Comparison of ENCODE assay signal across 22 cellular contexts in genomic region chr1:161771973-161772372, GRCh38. TPM values are rescaled to one million over a fixed set of nuclear protein-coding genes. Genes with fewer than 3 reads are reported as not detected.
A peak's percentile ranks its signal among the peaks of the same experiment; 100 is the strongest.
DNase-seq lines count a peak whose midpoint lies in the region; ATAC-seq and TF ChIP-seq lines count a peak whose summit lies in the region.
"Had no signal": no experiment of that assay in that cellular context is flagged by ENCODE, and none has a peak within 500 bp of the region (broad histone marks: within the 10 kb centered on the region; RNA-seq: fewer than 3 reads in every experiment).

No MANE protein-coding gene starts in this region.

- H3K36me3 ChIP-seq in DND-41 (ENCODE audit: insufficient read depth, low read length): no peaks in the 10 kb centered on the region
- H3K36me3 ChIP-seq: ascending aorta had no signal

- no peaks in the 10 kb centered on the region for H3K27me3 Mint-ChIP-seq in chondrocyte (ENCODE audit: low read depth)
- H3K27me3 Mint-ChIP-seq: activated naive CD4-positive, alpha-beta T cell treated with anti-CD3 and anti-CD28 coated beads, Interleukin-2, amount 50 U/mL, for 24 hours; memory B cell had no signal

- TF ChIP-seq CTCF in DND-41 (IDR thresholded peaks at IDR 0.05; ENCODE audit: borderline replicate concordance, extremely low read depth, low read length, poor library complexity, severe bottlenecking): no peak
- TF ChIP-seq CTCF in chondrocyte (IDR thresholded peaks at IDR 0.05): no peak

- H3K36me3 Mint-ChIP-seq in chondrocyte (ENCODE audit: low read depth): no peaks in the 10 kb centered on the region

- no peaks in the 10 kb centered on the region for H3K9me3 ChIP-seq in DND-41 (ENCODE audit: insufficient read depth, low read length, severe bottlenecking)
- H3K9me3 ChIP-seq: ascending aorta had no signal

- peaks cover 21% of the 10 kb centered on the region for H4K20me1 ChIP-seq in DND-41 (ENCODE audit: insufficient read depth, low read length)

- no peak overlapping the region for H3K27ac Mint-ChIP-seq in chondrocyte (ENCODE audit: unreplicated experiment)
- H3K27ac Mint-ChIP-seq: activated naive CD4-positive, alpha-beta T cell treated with anti-CD3 and anti-CD28 coated beads, Interleukin-2, amount 50 U/mL, for 24 hours; memory B cell had no signal

- no peaks in the 10 kb centered on the region for H3K9me3 Mint-ChIP-seq in chondrocyte (ENCODE audit: low read depth)
- H3K9me3 Mint-ChIP-seq: activated naive CD4-positive, alpha-beta T cell treated with anti-CD3 and anti-CD28 coated beads, Interleukin-2, amount 50 U/mL, for 24 hours; memory B cell had no signal

- H3K4me2 ChIP-seq in DND-41 (ENCODE audit: insufficient read depth, low read length): peak overlapping the region; percentile 38

- DNase-seq in DND-41 (no peak), dermis blood vessel endothelial cell (peak; percentile 26), substantia nigra (lab: John Stamatoyannopoulos, UW) (no peak), chondrocyte (ENCODE audit: low spot score) (no peak)
- DNase-seq in Jurkat, Clone E6-1 (ENCODE audit: low read depth, low spot score): no peak
- DNase-seq: activated CD4-positive, alpha-beta T cell treated with anti-CD3 and anti-CD28 coated beads, Interleukin-2, amount 50 U/mL, for 1 hour; central memory CD4-positive, alpha-beta T cell; dorsolateral prefrontal cortex; H7; kidney; NCI-H1092; NCI-H187; NCI-H526 treated with DMSO at 0.1 percent for 48 hours; stimulated activated CD4-positive, alpha-beta T cell treated with anti-CD3 and anti-CD28 coated beads, Interleukin-12 subunit alpha, Interleukin-12 subunit beta, amount 100 ng/mL, for 4 hours; stimulated activated CD4-positive, alpha-beta T cell treated with anti-CD3 and anti-CD28 coated beads, Interleukin-4, amount 100 ng/mL, for 4 hours; stimulated activated naive CD4-positive, alpha-beta T cell treated with Interleukin-2 at 50 U/mL for 16 hours had no signal

- no peaks in the 10 kb centered on the region for H3K27me3 ChIP-seq in DND-41 (ENCODE audit: insufficient read depth, low read length, poor library complexity)
- H3K27me3 ChIP-seq: ascending aorta, dorsolateral prefrontal cortex had no signal

- peaks cover 97% of the 10 kb centered on the region for H3K79me2 ChIP-seq in DND-41 (ENCODE audit: insufficient read depth, low read length)

- H3K27ac ChIP-seq in DND-41 (ENCODE audit: low read length): peak overlapping the region; percentile 27
- H3K27ac ChIP-seq in substantia nigra (ENCODE audit: low read depth, low read length, poor library complexity, severe bottlenecking): peak overlapping the region; percentile 24
- H3K27ac ChIP-seq: ascending aorta, VCaP had no signal

- ATAC-seq in DND-41 (ENCODE audit: insufficient read depth, low read depth) (no peak), HG03196 (IDR thresholded peaks at IDR 0.05; ENCODE audit: unreplicated experiment) (no peak)
- no peak for ATAC-seq in activated CD4-positive, CD25-positive, alpha-beta regulatory T cell treated with anti-CD3 and anti-CD28 coated beads, Interleukin-2, amount 50 U/mL, for 24 hours

- no peak overlapping the region for H3K4me3 Mint-ChIP-seq in chondrocyte (ENCODE audit: unreplicated experiment)
- H3K4me3 Mint-ChIP-seq: activated naive CD4-positive, alpha-beta T cell treated with anti-CD3 and anti-CD28 coated beads, Interleukin-2, amount 50 U/mL, for 24 hours; memory B cell had no signal

- H3K9ac ChIP-seq in DND-41 (ENCODE audit: low read depth, low read length): no peak overlapping the region

- H3K4me1 Mint-ChIP-seq in chondrocyte (ENCODE audit: low read depth): peaks cover 19% of the 10 kb centered on the region

- no peak overlapping the region for H3K4me3 ChIP-seq in DND-41 (ENCODE audit: low read depth in 1 of 2, low read length in 2 of 2)
- peak overlapping the region; percentile 40; the same call in 1 of the 2 replicates for H3K4me3 ChIP-seq in Jurkat, Clone E6-1 (ENCODE audit: low read length)
- H3K4me3 ChIP-seq: ascending aorta, dorsolateral prefrontal cortex had no signal

- peaks cover 73% of the 10 kb centered on the region for H3K4me1 ChIP-seq in DND-41 (ENCODE audit: insufficient read depth, low read length)

- H2AFZ ChIP-seq in DND-41 (ENCODE audit: low read depth, low read length): no peak overlapping the region

RNA-seq across cellular contexts. Expression of gene ATF6, which starts 5.9 kb away (rescaled TPM):
- polyA plus RNA-seq in Jurkat, Clone E6-1 (2012; ENCODE audit: insufficient read depth, insufficient read length): 15.0 TPM
- total RNA-seq in dermis blood vessel endothelial cell: 65.0 and 73.6 TPM in 2 replicates
- 27.6 to 29.1 TPM (median 28.0 TPM) in 3 replicates for total RNA-seq in chondrocyte

RNA-seq across cellular contexts. Expression of gene DUSP12, which starts 22.4 kb away (rescaled TPM):
- 33.1 TPM for polyA plus RNA-seq in Jurkat, Clone E6-1 (2012; ENCODE audit: insufficient read depth, insufficient read length)
- 25.4 and 41.0 TPM in 2 replicates for total RNA-seq in dermis blood vessel endothelial cell
- total RNA-seq in chondrocyte: 19.1 to 21.0 TPM (median 19.3 TPM) in 3 replicates

RNA-seq across cellular contexts. Expression of gene FCRLB, which starts 50.6 kb away (rescaled TPM):
- not detected for polyA plus RNA-seq in Jurkat, Clone E6-1 (2012; ENCODE audit: insufficient read depth, insufficient read length)
- 0.51 and 0.56 TPM in 2 replicates for total RNA-seq in dermis blood vessel endothelial cell
- 0.28 to 0.35 TPM in 2 of 3 replicates, not detected in the other for total RNA-seq in chondrocyte
- total RNA-seq: ascending aorta had no signal
